ENCODE assay signal across 8 cellular contexts in genomic region chr1:18941221-18942141, GRCh38. TPM values are rescaled to one million over a fixed set of nuclear protein-coding genes. Genes with fewer than 3 reads are reported as not detected.
A peak's percentile ranks its signal among the peaks of the same experiment; 100 is the strongest.
DNase-seq lines count a peak whose midpoint lies in the region; ATAC-seq and TF ChIP-seq lines count a peak whose summit lies in the region.

No MANE protein-coding gene starts in this region.

- H3K27ac ChIP-seq in right cardiac atrium (ENCODE audit: low read length) = peak overlapping the region; percentile 61
- peak overlapping the region; percentile 19 to 54 (median 36) for H3K27ac ChIP-seq in gastrocnemius medialis
- H3K27ac ChIP-seq in stomach = peak overlapping the region in 1 of 5 donors; percentile 20

- in situ Hi-C loops in gastrocnemius medialis (cut with MboI; ENCODE audit: low sequenced_read_pairs in 4 of 4) = no loop called here

- TF ChIP-seq POLR2A in gastrocnemius medialis (IDR thresholded peaks at IDR 0.05) (no peak), stomach (IDR thresholded peaks at IDR 0.05) (no peak)

- TF ChIP-seq RAD21 in Ishikawa (IDR thresholded peaks at IDR 0.05; ENCODE audit: low read depth) = no peak

- H3K36me3 ChIP-seq in gastrocnemius medialis (no peaks in the 10 kb centered on the region), stomach (no peaks in the 10 kb centered on the region)

- intact Hi-C loops in right cardiac atrium (cut with DNase I) (no loop called here), gastrocnemius medialis (cut with DNase I; ENCODE audit: low total_unique reads) (no loop called here), posterior vena cava (cut with DNase I) (loop anchor here in 1 of 2 donors (1.0 kb wide), 1 partner anchor 19 kb away; no protein-coding TSS in a partner anchor), stomach (cut with DNase I; ENCODE audit: low total_unique reads) (no loop called here)

- H3K9me3 ChIP-seq in right cardiac atrium (ENCODE audit: control insufficient read depth, low read length) = no peaks in the 10 kb centered on the region
- no peaks in the 10 kb centered on the region for H3K9me3 ChIP-seq in gastrocnemius medialis
- H3K9me3 ChIP-seq in stomach = no peaks in the 10 kb centered on the region

- TF ChIP-seq CTCF in gastrocnemius medialis (IDR thresholded peaks at IDR 0.05 in 4 of 5, conservative IDR thresholded peaks at IDR 0.05 in 1 of 5) (no peak), stomach (IDR thresholded peaks at IDR 0.05) (no peak)

- H3K27me3 ChIP-seq in right cardiac atrium (ENCODE audit: control insufficient read depth, insufficient read depth) (no peaks in the 10 kb centered on the region), gastrocnemius medialis (no peaks in the 10 kb centered on the region), stomach (no peaks in the 10 kb centered on the region)

- H3K4me3 ChIP-seq in right cardiac atrium (ENCODE audit: low read length) (no peak overlapping the region), gastrocnemius medialis (no peak overlapping the region), stomach (no peak overlapping the region)

- ATAC-seq in right cardiac atrium (peak; percentile 71 to 80), gastrocnemius medialis (peak in 1 of 2 donors; percentile 43), GM18868 (IDR thresholded peaks at IDR 0.05; ENCODE audit: unreplicated experiment) (no peak), HG03442 (IDR thresholded peaks at IDR 0.05; ENCODE audit: unreplicated experiment) (no peak)

- WGBS in right cardiac atrium = 41% methylated on average over 18 of the region's 18 CpGs
- 61 to 76% (median 64%) methylated on average over 14 to 18 of the region's 18 CpGs for WGBS in stomach, 5 donors

- H3K4me1 ChIP-seq in right cardiac atrium (ENCODE audit: control insufficient read depth, insufficient read depth, low read length) (peaks cover 28% of the 10 kb centered on the region), gastrocnemius medialis (peaks cover 39 to 55% of the 10 kb centered on the region in 2 donors), stomach (peaks cover 45 to 82% (median 62%) of the 10 kb centered on the region in 4 donors)

- peak in 55 of 58 donors; percentile 27 to 96 (median 79) for DNase-seq in anterior cingulate cortex (lab: John Stamatoyannopoulos, UW)
- DNase-seq in right cardiac atrium = peak in 2 of 3 donors; percentile 73 to 76
- DNase-seq in gastrocnemius medialis = no peak
- DNase-seq in posterior vena cava (ENCODE audit: low spot score) = no peak
- no peak for DNase-seq in stomach

- TF ChIP-seq EP300 in Ishikawa (IDR thresholded peaks at IDR 0.05; ENCODE audit: borderline replicate concordance) (peak; percentile 57; the same call in 1 of the 2 replicates), stomach (IDR thresholded peaks at IDR 0.05) (no peak)

TF ChIP-seq in Ishikawa, 13 proteins besides CTCF, POLR2A, EP300 and RAD21:
- no peak for TF ChIP-seq TCF12 (IDR thresholded peaks at IDR 0.05; ENCODE audit: low read depth)
- no peak for TF ChIP-seq FOXM1 (IDR thresholded peaks at IDR 0.05; ENCODE audit: borderline replicate concordance, low read depth)
- TF ChIP-seq TAF1 (IDR thresholded peaks at IDR 0.05; ENCODE audit: low read depth) = no peak; the same call in 1 of the 2 replicates
- TF ChIP-seq CREB1 (IDR thresholded peaks at IDR 0.05; ENCODE audit: low read depth) = peak; percentile 80
- TF ChIP-seq CEBPB (IDR thresholded peaks at IDR 0.05) = no peak
- no peak for TF ChIP-seq USF1 (IDR thresholded peaks at IDR 0.05)
- no peak for TF ChIP-seq EGR1 (IDR thresholded peaks at IDR 0.05)
- TF ChIP-seq ZBTB7A (IDR thresholded peaks at IDR 0.05; ENCODE audit: low read depth) = 0 out of 2 replicates have a peak, but pooled peaks have one; percentile 15
- peak; percentile 40 for TF ChIP-seq NFIC (IDR thresholded peaks at IDR 0.05)
- no peak; the same call in 1 of the 2 replicates for TF ChIP-seq MAX (IDR thresholded peaks at IDR 0.05)
- no peak for TF ChIP-seq YY1 (IDR thresholded peaks at IDR 0.05; ENCODE audit: low read depth)
- no peak for TF ChIP-seq TEAD4 (IDR thresholded peaks at IDR 0.05)
- TF ChIP-seq REST (IDR thresholded peaks at IDR 0.05; ENCODE audit: low read depth) = no peak
TF ChIP-seq in Ishikawa: peak in this region for 3.

RNA-seq across cellular contexts. Expression of gene IFFO2, which starts 15.0 kb away (rescaled TPM):
- 10 to 100 TPM in 1 of 4 donors, 1 to 10 TPM in 3; 6.7 to 12.7 (median 8.1) TPM for total RNA-seq in right cardiac atrium
- polyA plus RNA-seq in right cardiac atrium = 5.0 TPM
- total RNA-seq in gastrocnemius medialis = 10 to 100 TPM in 1 of 4 donors, 1 to 10 TPM in 3; 2.1 to 16.3 (median 5.7) TPM
- total RNA-seq in posterior vena cava = 10 to 100 TPM; 12.1 to 12.2 TPM
- 10 to 100 TPM in 2 of 5 donors, 1 to 10 TPM in 2, under 1 TPM in 1; 0.58 to 47.8 (median 7.7) TPM for total RNA-seq in stomach
- polyA plus RNA-seq in stomach = 1 to 10 TPM in 2 of 3 donors, under 1 TPM in 1; 0.92 to 5.1 (median 3.4) TPM

RNA-seq across cellular contexts. Expression of gene ALDH4A1, which starts 39.1 kb away (rescaled TPM):
- 10 to 100 TPM; 22.2 to 35.5 (median 27.1) TPM for total RNA-seq in right cardiac atrium
- 23.6 TPM for polyA plus RNA-seq in right cardiac atrium
- 10 to 100 TPM; 22.8 to 35.3 (median 31.4) TPM for total RNA-seq in gastrocnemius medialis
- 10 to 100 TPM in 1 of 2 donors, 1 to 10 TPM in 1; 8.5 to 17.0 TPM for total RNA-seq in posterior vena cava
- total RNA-seq in stomach = 10 to 100 TPM in 1 of 5 donors, 1 to 10 TPM in 4; 3.5 to 11.0 (median 7.6) TPM
- polyA plus RNA-seq in stomach = 10 to 100 TPM in 2 of 3 donors, 1 to 10 TPM in 1; 6.7 to 16.0 (median 11.1) TPM

Comparison
In these comparisons a context has a peak if more than half of its experiments do, and no peak if none do; other contexts are left out.
1. DNase-seq: peak in anterior cingulate cortex (55 of 58) and right cardiac atrium (2 of 3); none in gastrocnemius medialis (0 of 2), posterior vena cava (single experiment) and stomach (single experiment).
2. ATAC-seq: peak in right cardiac atrium (2 of 2); none in GM18868 (single experiment) and HG03442 (single experiment).